27 cellular contexts compared by ENCODE assay signal in genomic region chr4:9861561-9861960, GRCh38.
"Had no signal": no experiment of that assay in that cellular context is flagged by ENCODE, and none has a peak within 500 bp of the region (broad histone marks: within the 10 kb centered on the region; RNA-seq: fewer than 3 reads in every experiment).

No MANE protein-coding gene starts in this region.

- DNase-seq: stimulated activated CD4-positive, alpha-beta T cell treated with anti-CD3 and anti-CD28 coated beads, Interleukin-2, amount 100 ng/mL, for 48 hours; stimulated activated CD4-positive, alpha-beta T cell treated with anti-CD3 and anti-CD28 coated beads, Interleukin-4, amount 100 ng/mL, for 1 hour; stimulated activated CD4-positive, alpha-beta T cell treated with anti-CD3 and anti-CD28 coated beads, Interleukin-4, amount 100 ng/mL, for 24 hours; stimulated activated CD4-positive, alpha-beta T cell treated with anti-CD3 and anti-CD28 coated beads, Interleukin-4, amount 100 ng/mL, for 4 hours; stimulated activated CD8-positive, alpha-beta memory T cell treated with anti-CD3 and anti-CD28 coated beads, Interleukin-4, amount 100 ng/mL, for 48 hours; stimulated activated naive B cell treated with anti-CD40 and anti-IgM and Interleukin-4, amounts not matched to agents 10 μg/mL and 1 μg/mL and 100 μg/mL, for 72 hours; stimulated activated naive CD4-positive, alpha-beta T cell; stimulated activated naive CD4-positive, alpha-beta T cell treated with Interleukin-2 at 50 U/mL for 16 hours; stimulated activated naive CD8-positive, alpha-beta T cell treated with anti-CD3 and anti-CD28 coated beads, Interleukin-15, amount 100 ng/mL, for 72 hours; stimulated activated naive CD8-positive, alpha-beta T cell treated with anti-CD3 and anti-CD28 coated beads, Interleukin-15, Interleukin-2, amounts not matched to agents 100 U/mL and 50 U/mL, for 24 hours; stomach; substantia nigra; testis; thyroid gland; tibial artery; transverse colon; trophoblast cell; upper lobe of left lung; upper lobe of right lung; uterus had no signal

- H3K27me3 ChIP-seq: stomach, suprapubic skin, testis, thyroid gland, tibial artery, tibial nerve, transverse colon, upper lobe of left lung, upper lobe of right lung, uterus, vagina had no signal

- FAIRE-seq: urothelium cell line had no signal

- H3K4me3 ChIP-seq: stomach, suprapubic skin, testis, thoracic aorta, thyroid gland, tibial artery, tibial nerve, transverse colon, upper lobe of left lung, upper lobe of right lung, uterus, vagina had no signal

- H3K36me3 ChIP-seq: suprapubic skin, thoracic aorta, thyroid gland, transverse colon, upper lobe of left lung, upper lobe of right lung, uterus had no signal

- H3K27ac ChIP-seq: stomach, suprapubic skin, testis, thoracic aorta, thyroid gland, tibial artery, tibial nerve, transverse colon, upper lobe of left lung, upper lobe of right lung, uterus, vagina had no signal

- H3K4me1 ChIP-seq: stomach, suprapubic skin, testis, thyroid gland, tibial artery, tibial nerve, transverse colon, upper lobe of left lung, upper lobe of right lung, uterus, vagina had no signal

- ATAC-seq: stimulated activated effector memory CD8-positive, alpha-beta T cell treated with anti-CD3 and anti-CD28 coated beads, Interleukin-12 subunit alpha, Interleukin-12 subunit beta, amount 100 ng/mL, for 72 hours; stimulated activated memory B cell treated with anti-CD40 and anti-IgM and Interleukin-4, amounts not matched to agents 10 μg/mL and 1 μg/mL and 100 μg/mL, for 72 hours; stimulated activated naive B cell treated with anti-CD40 and anti-IgM and Interleukin-4, amounts not matched to agents 10 μg/mL and 1 μg/mL and 100 μg/mL, for 72 hours; stimulated activated naive CD8-positive, alpha-beta T cell treated with anti-CD3 and anti-CD28 coated beads, Interleukin-15, amount 100 ng/mL, for 72 hours; stimulated activated naive CD8-positive, alpha-beta T cell treated with anti-CD3 and anti-CD28 coated beads, Interleukin-15, Interleukin-2, amounts not matched to agents 100 U/mL and 50 U/mL, for 24 hours; upper lobe of right lung had no signal

- H3K9me3 ChIP-seq: testis, thyroid gland, tibial artery, upper lobe of left lung, upper lobe of right lung, uterus, vagina had no signal
